In genomic region chr15:40256642-40257235, GRCh38 we compare ENCODE assay signal across 13 cellular contexts. TPM values are rescaled to one million over a fixed set of nuclear protein-coding genes. Genes with fewer than 3 reads are reported as not detected.
DNase-seq lines count a peak whose midpoint lies in the region; ATAC-seq, FAIRE-seq and TF ChIP-seq lines count a peak whose summit lies in the region.
"Had no signal": no experiment of that assay in that cellular context is flagged by ENCODE, and none has a peak within 500 bp of the region (broad histone marks: within the 10 kb centered on the region; RNA-seq: fewer than 3 reads in every experiment).

No MANE protein-coding gene starts in this region.

- no peak for FAIRE-seq in astrocyte (lab: Jason Lieb, UNC)

- no peak overlapping the region for H2AFZ ChIP-seq in IMR-90 (replicated peaks; ENCODE audit: low read length, poor library complexity)
- H2AFZ ChIP-seq in astrocyte (ENCODE audit: low read depth, low read length), result peak overlapping the region; percentile 43
- H2AFZ ChIP-seq in mesenchymal stem cell (ENCODE audit: low read depth, low read length), result no peak overlapping the region

- TF ChIP-seq RAD21 in IMR-90 (IDR thresholded peaks at IDR 0.05; ENCODE audit: low read length), result no peak

- no peaks in the 10 kb centered on the region for H3K9me3 ChIP-seq in CD8-positive, alpha-beta T cell (ENCODE audit: low read length)
- H3K9me3 ChIP-seq in IMR-90 (ENCODE audit: control insufficient read depth, insufficient read depth, low read length) (no peaks in the 10 kb centered on the region), astrocyte (ENCODE audit: insufficient read depth, low read depth, low read length) (no peaks in the 10 kb centered on the region), mesenchymal stem cell (ENCODE audit: control insufficient read depth, low read length) (no peaks in the 10 kb centered on the region), lower lobe of right lung (no peaks in the 10 kb centered on the region)
- H3K9me3 ChIP-seq: ovary had no signal

- peak overlapping the region; percentile 52 for H3K27ac Mint-ChIP-seq in CD8-positive, alpha-beta T cell
- peak overlapping the region; percentile 68 for H3K27ac Mint-ChIP-seq in astrocyte (ENCODE audit: unreplicated experiment)

- dilution Hi-C loops in IMR-90 (cut with HindIII; ENCODE audit: low sequenced_read_pairs, unreplicated experiment), result no loop called here

- H3K36me3 ChIP-seq in CD8-positive, alpha-beta T cell (ENCODE audit: insufficient read depth, low read length), result no peaks in the 10 kb centered on the region
- no peaks in the 10 kb centered on the region for H3K36me3 ChIP-seq in IMR-90 (ENCODE audit: control insufficient read depth, insufficient read depth, low read length)
- no peaks in the 10 kb centered on the region for H3K36me3 ChIP-seq in astrocyte (ENCODE audit: insufficient read depth, low read length)
- no peaks in the 10 kb centered on the region for H3K36me3 ChIP-seq in mesenchymal stem cell (ENCODE audit: control insufficient read depth in 1 of 2, insufficient read depth in 2 of 2, low read depth in 1 of 2, low read length in 2 of 2)
- H3K36me3 ChIP-seq in lower lobe of right lung, result no peaks in the 10 kb centered on the region
- H3K36me3 ChIP-seq: ovary had no signal

- H2BK12ac ChIP-seq in mesenchymal stem cell (ENCODE audit: low read length in 2 of 2), result peak overlapping the region in 1 of 2 experiments; percentile 70

- no peak overlapping the region for H3K27ac ChIP-seq in CD8-positive, alpha-beta T cell (ENCODE audit: low read depth, low read length)
- H3K27ac ChIP-seq in IMR-90 (ENCODE audit: insufficient read depth, low read length), result no peak overlapping the region
- peak overlapping the region; percentile 28 for H3K27ac ChIP-seq in astrocyte (ENCODE audit: low read depth, low read length)
- no peak overlapping the region for H3K27ac ChIP-seq in mesenchymal stem cell (ENCODE audit: low read length, poor library complexity, severe bottlenecking)
- H3K27ac ChIP-seq in lower lobe of right lung, result no peak overlapping the region
- H3K27ac ChIP-seq: ovary had no signal

- no peak overlapping the region for H3K56ac ChIP-seq in IMR-90 (ENCODE audit: extremely low read depth, insufficient read depth, low read length)

- H4K8ac ChIP-seq in IMR-90 (ENCODE audit: low read depth in 2 of 2, low read length in 2 of 2) (no peak overlapping the region), mesenchymal stem cell (ENCODE audit: low read length) (peak overlapping the region; percentile 53)

- no TSS peak for BruUV-seq in IMR-90 (replicated peaks; lab: Mats Ljungman, UMichigan)

- no peak overlapping the region for H3K4ac ChIP-seq in IMR-90 (ENCODE audit: low read depth, low read length)
- peak overlapping the region; percentile 44 to 59 for H3K4ac ChIP-seq in mesenchymal stem cell (ENCODE audit: low read depth in 1 of 2, low read length in 2 of 2)

- H2BK15ac ChIP-seq in IMR-90 (ENCODE audit: low read depth, low read length), result no peak overlapping the region
- H2BK15ac ChIP-seq in mesenchymal stem cell (ENCODE audit: low read depth, poor library complexity, severe bottlenecking), result no peak overlapping the region

- H2BK120ac ChIP-seq in IMR-90 (ENCODE audit: low read depth, low read length) (no peak overlapping the region), mesenchymal stem cell (ENCODE audit: low read depth, low read length) (no peak overlapping the region)

- POLR2A ChIA-PET in CD8-positive, alpha-beta T cell (lab: Charles Lee), result interaction anchor here (0.7 kb wide), 1 partner anchor 575 kb away, joined by 3 read pairs; no protein-coding TSS in a partner anchor
- POLR2A ChIA-PET in IMR-90 (lab: Charles Lee; ENCODE audit: unreplicated experiment), result no interaction called here

- no peak overlapping the region for H4K91ac ChIP-seq in IMR-90 (ENCODE audit: insufficient read depth, low read depth, low read length)
- H4K91ac ChIP-seq in mesenchymal stem cell (ENCODE audit: low read length), result peak overlapping the region; percentile 72

- H3K79me2 ChIP-seq in astrocyte (ENCODE audit: insufficient read depth, low read length), result no peaks in the 10 kb centered on the region

- H3K79me1 ChIP-seq in IMR-90 (ENCODE audit: low read depth in 1 of 2, low read length in 2 of 2) (no peaks in the 10 kb centered on the region), mesenchymal stem cell (replicated peaks; ENCODE audit: low read length, poor library complexity, severe bottlenecking) (peaks cover 1% of the 10 kb centered on the region)

- no peak for TF ChIP-seq POLR2A in IMR-90 (IDR thresholded peaks at IDR 0.05; ENCODE audit: low read depth, low read length)

- TF ChIP-seq CTCF in CD8-positive, alpha-beta T cell (IDR thresholded peaks at IDR 0.05), result no peak
- no peak for TF ChIP-seq CTCF in IMR-90 (conservative IDR thresholded peaks at IDR 0.05; ENCODE audit: low read depth, low read length)
- TF ChIP-seq CTCF in astrocyte (IDR thresholded peaks at IDR 0.05; ENCODE audit: insufficient read depth, low read depth, low read length), result no peak
- no peak for TF ChIP-seq CTCF in lower lobe of right lung (IDR thresholded peaks at IDR 0.05)

- no peak overlapping the region; the same call in 1 of the 2 replicates for H3K14ac ChIP-seq in IMR-90 (replicated peaks; ENCODE audit: low read depth, low read length)
- H3K14ac ChIP-seq in mesenchymal stem cell (ENCODE audit: low read length in 2 of 2), result no peak overlapping the region

- H3K27me3 Mint-ChIP-seq in CD8-positive, alpha-beta T cell (ENCODE audit: low read depth), result peaks cover 20% of the 10 kb centered on the region
- peaks cover 27% of the 10 kb centered on the region for H3K27me3 Mint-ChIP-seq in astrocyte (ENCODE audit: low read depth, unreplicated experiment)

- in situ Hi-C loops in IMR-90 (cut with MboI; ENCODE audit: low sequenced_read_pairs), result no loop called here

- H3K27me3 ChIP-seq in CD8-positive, alpha-beta T cell (ENCODE audit: insufficient read depth, low read length), result no peaks in the 10 kb centered on the region
- H3K27me3 ChIP-seq in IMR-90 (ENCODE audit: control insufficient read depth, insufficient read depth, low read length) (peaks cover 37% of the 10 kb centered on the region), astrocyte (ENCODE audit: insufficient read depth, low read length) (peaks cover 27% of the 10 kb centered on the region), mesenchymal stem cell (ENCODE audit: control insufficient read depth in 1 of 2, insufficient read depth in 1 of 2, low read length in 2 of 2) (peaks cover 0 to 51% of the 10 kb centered on the region in 2 experiments), lower lobe of right lung (ENCODE audit: low read depth) (peaks cover 17% of the 10 kb centered on the region)
- H3K27me3 ChIP-seq: ovary had no signal

- H3K9me1 ChIP-seq in IMR-90 (ENCODE audit: insufficient read depth, low read length), result peaks cover 4% of the 10 kb centered on the region; the same call in 1 of the 2 replicates

- peak; percentile 67 for ATAC-seq in CD8-positive, alpha-beta T cell
- ATAC-seq in IMR-90 (ENCODE audit: low read depth) (no peak), lower lobe of right lung (no peak)

- H3K4me3 ChIP-seq in CD8-positive, alpha-beta T cell (ENCODE audit: low read depth, low read length), result no peak overlapping the region
- H3K4me3 ChIP-seq in IMR-90 (ENCODE audit: insufficient read depth, low read depth, low read length), result no peak overlapping the region
- H3K4me3 ChIP-seq in astrocyte (ENCODE audit: insufficient read depth, low read depth, low read length), result no peak overlapping the region
- no peak overlapping the region for H3K4me3 ChIP-seq in mesenchymal stem cell (ENCODE audit: insufficient read depth in 1 of 2, low read depth in 1 of 2, low read length in 2 of 2)
- no peak overlapping the region for H3K4me3 ChIP-seq in lower lobe of right lung
- H3K4me3 ChIP-seq: ovary had no signal

- intact Hi-C loops in CD8-positive, alpha-beta T cell (cut with DNase I, micrococcal nuclease), result loop anchor here in 1 of 2 experiments (1.0 kb wide), 1 partner anchor 47 kb away; no protein-coding TSS in a partner anchor
- intact Hi-C loops in IMR-90 (cut with micrococcal nuclease) (no loop called here), lower lobe of right lung (cut with DNase I) (no loop called here)

- H3K9ac ChIP-seq in IMR-90 (ENCODE audit: low read depth, low read length) (no peak overlapping the region), astrocyte (ENCODE audit: low read length) (no peak overlapping the region), mesenchymal stem cell (ENCODE audit: low read length) (no peak overlapping the region)

- no peak overlapping the region for H2BK20ac ChIP-seq in IMR-90 (ENCODE audit: low read depth, low read length)

- H4K20me1 ChIP-seq in IMR-90 (ENCODE audit: insufficient read depth, low read length) (no peaks in the 10 kb centered on the region), astrocyte (ENCODE audit: insufficient read depth, low read length) (no peaks in the 10 kb centered on the region)

- no peak overlapping the region for H2BK5ac ChIP-seq in IMR-90 (ENCODE audit: low read depth, low read length, poor library complexity, severe bottlenecking)
- H2BK5ac ChIP-seq in mesenchymal stem cell (ENCODE audit: low read depth, low read length, poor library complexity, severe bottlenecking), result no peak overlapping the region

- no peaks in the 10 kb centered on the region for H3K9me3 Mint-ChIP-seq in CD8-positive, alpha-beta T cell
- H3K9me3 Mint-ChIP-seq in astrocyte (ENCODE audit: unreplicated experiment), result no peaks in the 10 kb centered on the region

- no peak overlapping the region for H3K4me2 ChIP-seq in IMR-90 (ENCODE audit: low read depth, low read length)
- H3K4me2 ChIP-seq in astrocyte (ENCODE audit: low read length), result peak overlapping the region; percentile 0
- no peak overlapping the region for H3K4me2 ChIP-seq in mesenchymal stem cell (ENCODE audit: low read length, poor library complexity, severe bottlenecking)

- no peaks in the 10 kb centered on the region for H3K36me3 Mint-ChIP-seq in CD8-positive, alpha-beta T cell
- no peaks in the 10 kb centered on the region for H3K36me3 Mint-ChIP-seq in astrocyte (ENCODE audit: low read depth, unreplicated experiment)

- peak overlapping the region; percentile 33 for H2AK9ac ChIP-seq in IMR-90 (replicated peaks; ENCODE audit: low read depth, low read length, poor library complexity)

- 85% methylated on average over 11 of the region's 17 CpGs; no CpG with 5 or more reads in 1 of the 2 experiments for WGBS in IMR-90 (ENCODE audit: extremely low coverage in 2 of 2, insufficient read length in 1 of 2), 2 experiments
- WGBS in mesenchymal stem cell, result 64% methylated on average over 17 of the region's 17 CpGs

- H3K23ac ChIP-seq in IMR-90 (ENCODE audit: low read depth, low read length), result no peak overlapping the region
- H3K23ac ChIP-seq in mesenchymal stem cell (ENCODE audit: low read length in 2 of 2), result no peak overlapping the region

- H3K18ac ChIP-seq in IMR-90 (ENCODE audit: low read depth, low read length), result no peak overlapping the region
- peak overlapping the region; percentile 48 to 55 for H3K18ac ChIP-seq in mesenchymal stem cell (ENCODE audit: low read depth in 1 of 2, low read length in 2 of 2)

- CTCF ChIA-PET in CD8-positive, alpha-beta T cell (lab: Charles Lee), result interaction anchor here (1.3 to 3.3 kb wide), 3 partner anchors 17 to 22 kb away, joined by 4 to 21 read pairs (median 12); no protein-coding TSS in a partner anchor
- CTCF ChIA-PET in IMR-90 (lab: Yijun Ruan, JAX), result interaction anchor here (1.0 kb wide), 1 partner anchor 18 kb away, joined by 3 read pairs; the partner anchor contains the start of gene PAK6

- no peak overlapping the region for H2AK5ac ChIP-seq in IMR-90 (ENCODE audit: low read depth, low read length)
- H2AK5ac ChIP-seq in mesenchymal stem cell (ENCODE audit: low read length, severe bottlenecking), result peak overlapping the region; percentile 95

- H4K5ac ChIP-seq in IMR-90 (ENCODE audit: low read depth, low read length), result no peak overlapping the region

- H3K4me1 ChIP-seq in CD8-positive, alpha-beta T cell (ENCODE audit: insufficient read depth, low read length), result peaks cover 11% of the 10 kb centered on the region
- peaks cover 3% of the 10 kb centered on the region; the same call in 1 of the 2 replicates for H3K4me1 ChIP-seq in IMR-90 (ENCODE audit: control insufficient read depth, insufficient read depth, low read length)
- H3K4me1 ChIP-seq in astrocyte (ENCODE audit: insufficient read depth, low read length), result peaks cover 44% of the 10 kb centered on the region
- peaks cover 42% of the 10 kb centered on the region for H3K4me1 ChIP-seq in mesenchymal stem cell (ENCODE audit: control insufficient read depth, insufficient read depth, low read depth, low read length)
- H3K4me1 ChIP-seq in lower lobe of right lung, result peaks cover 22% of the 10 kb centered on the region

- H3K4me1 Mint-ChIP-seq in CD8-positive, alpha-beta T cell (ENCODE audit: low read depth), result peaks cover 11% of the 10 kb centered on the region
- H3K4me1 Mint-ChIP-seq in astrocyte (ENCODE audit: low read depth, unreplicated experiment), result peaks cover 27% of the 10 kb centered on the region

- H3K4me3 Mint-ChIP-seq in CD8-positive, alpha-beta T cell, result no peak overlapping the region
- peak overlapping the region; percentile 50 for H3K4me3 Mint-ChIP-seq in astrocyte (ENCODE audit: unreplicated experiment)

- DNase-seq in CD8-positive, alpha-beta T cell, result no peak
- DNase-seq in IMR-90 (peak; percentile 43), astrocyte (ENCODE audit: low read depth) (peak; percentile 60), mesenchymal stem cell (peak; percentile 94), lower lobe of right lung (no peak), HK-2 (ENCODE audit: unreplicated experiment) (no peak), NCI-H146 treated with DMSO at 0.1 percent for 48 hours (lab: John Stamatoyannopoulos, UW; ENCODE audit: unreplicated experiment) (no peak)
- no peak for DNase-seq in activated effector memory CD4-positive, alpha-beta T cell treated with Interleukin-2 at 50 U/mL for 16 hours
- DNase-seq: KG1, NCI-H1930 had no signal

RNA-seq across cellular contexts. Expression of gene PAK6, which starts 17.9 kb away (rescaled TPM):
- total RNA-seq in CD8-positive, alpha-beta T cell, result 1 to 10 TPM in 1 of 2 experiments, under 1 TPM in 1; 0.64 to 1.1 TPM
- total RNA-seq in IMR-90 (2012; rRNA removed) (not detected in 2 replicates), astrocyte (0.38 and 1.1 TPM in 2 replicates), lower lobe of right lung (5.6 TPM)
- 0.21 TPM in 1 of 2 replicates, not detected in the other for polyA plus RNA-seq in IMR-90 (2012; rRNA removed)
- 0.07 TPM in 1 of 2 replicates, not detected in the other for polyA plus RNA-seq in IMR-90 (2012; cell fraction: cytosol; rRNA removed)
- polyA plus RNA-seq in IMR-90 (2012; cell fraction: nucleus; rRNA removed; ENCODE audit: low replicate concordance), result 0.13 and 0.14 TPM in 2 replicates
- polyA plus RNA-seq in mesenchymal stem cell (2013, experiment 1 of 2), result 0.18 TPM
- 0.10 TPM for polyA plus RNA-seq in mesenchymal stem cell (2013, experiment 2 of 2)
- polyA plus RNA-seq: BJ had no signal

RNA-seq across cellular contexts. Expression of gene ANKRD63, which starts 26.1 kb away (rescaled TPM):
- not detected for total RNA-seq in CD8-positive, alpha-beta T cell
- total RNA-seq in IMR-90 (2012; rRNA removed) (under 0.01 TPM in 1 of 2 replicates, not detected in the other), astrocyte (not detected in 2 replicates), lower lobe of right lung (not detected)
- polyA plus RNA-seq in IMR-90 (2012; rRNA removed), result not detected in 2 replicates
- polyA plus RNA-seq in IMR-90 (2012; cell fraction: cytosol; rRNA removed), result not detected in 2 replicates
- 0.05 TPM in 1 of 2 replicates, not detected in the other for polyA plus RNA-seq in IMR-90 (2012; cell fraction: nucleus; rRNA removed; ENCODE audit: low replicate concordance)
- polyA plus RNA-seq in mesenchymal stem cell (2013, experiment 1 of 2), result not detected
- not detected for polyA plus RNA-seq in mesenchymal stem cell (2013, experiment 2 of 2)
- polyA plus RNA-seq: BJ, esophagus, ovary had no signal

RNA-seq across cellular contexts. Expression of gene PLCB2, which starts 51.0 kb away (rescaled TPM):
- 100 to 1,000 TPM; 154 to 167 TPM for total RNA-seq in CD8-positive, alpha-beta T cell
- total RNA-seq in IMR-90 (2012; rRNA removed) (0.18 and 0.28 TPM in 2 replicates), astrocyte (1.7 and 3.7 TPM in 2 replicates), lower lobe of right lung (105 TPM)
- polyA plus RNA-seq in IMR-90 (2012; rRNA removed), result 0.87 and 1.4 TPM in 2 replicates
- 0.45 and 0.78 TPM in 2 replicates for polyA plus RNA-seq in IMR-90 (2012; cell fraction: cytosol; rRNA removed)
- 2.8 and 3.8 TPM in 2 replicates for polyA plus RNA-seq in IMR-90 (2012; cell fraction: nucleus; rRNA removed; ENCODE audit: low replicate concordance)
- 14.0 TPM for polyA plus RNA-seq in mesenchymal stem cell (2013, experiment 1 of 2)
- 13.9 TPM for polyA plus RNA-seq in mesenchymal stem cell (2013, experiment 2 of 2)

Comparison
In these comparisons a context has a peak if more than half of its experiments do, and no peak if none do; other contexts are left out.
1. DNase-seq: peak in IMR-90 (single experiment), astrocyte (single experiment) and mesenchymal stem cell (single experiment); none in CD8-positive, alpha-beta T cell (0 of 7), lower lobe of right lung (single experiment), HK-2 (single experiment), NCI-H146 treated with DMSO at 0.1 percent for 48 hours (single experiment) and activated effector memory CD4-positive, alpha-beta T cell treated with Interleukin-2 at 50 U/mL for 16 hours (single experiment).
2. RNA of gene PLCB2, which starts 51.0 kb away (total RNA-seq): 154 to 167 TPM in CD8-positive, alpha-beta T cell and 105 TPM in lower lobe of right lung (single experiment); 1.7 to 3.7 TPM in astrocyte and 0.18 to 0.28 TPM in IMR-90; every median in the first group is over 10 times any median in the second.